ENCODE assay signal across 22 cellular contexts in the genomic region with DNA sequence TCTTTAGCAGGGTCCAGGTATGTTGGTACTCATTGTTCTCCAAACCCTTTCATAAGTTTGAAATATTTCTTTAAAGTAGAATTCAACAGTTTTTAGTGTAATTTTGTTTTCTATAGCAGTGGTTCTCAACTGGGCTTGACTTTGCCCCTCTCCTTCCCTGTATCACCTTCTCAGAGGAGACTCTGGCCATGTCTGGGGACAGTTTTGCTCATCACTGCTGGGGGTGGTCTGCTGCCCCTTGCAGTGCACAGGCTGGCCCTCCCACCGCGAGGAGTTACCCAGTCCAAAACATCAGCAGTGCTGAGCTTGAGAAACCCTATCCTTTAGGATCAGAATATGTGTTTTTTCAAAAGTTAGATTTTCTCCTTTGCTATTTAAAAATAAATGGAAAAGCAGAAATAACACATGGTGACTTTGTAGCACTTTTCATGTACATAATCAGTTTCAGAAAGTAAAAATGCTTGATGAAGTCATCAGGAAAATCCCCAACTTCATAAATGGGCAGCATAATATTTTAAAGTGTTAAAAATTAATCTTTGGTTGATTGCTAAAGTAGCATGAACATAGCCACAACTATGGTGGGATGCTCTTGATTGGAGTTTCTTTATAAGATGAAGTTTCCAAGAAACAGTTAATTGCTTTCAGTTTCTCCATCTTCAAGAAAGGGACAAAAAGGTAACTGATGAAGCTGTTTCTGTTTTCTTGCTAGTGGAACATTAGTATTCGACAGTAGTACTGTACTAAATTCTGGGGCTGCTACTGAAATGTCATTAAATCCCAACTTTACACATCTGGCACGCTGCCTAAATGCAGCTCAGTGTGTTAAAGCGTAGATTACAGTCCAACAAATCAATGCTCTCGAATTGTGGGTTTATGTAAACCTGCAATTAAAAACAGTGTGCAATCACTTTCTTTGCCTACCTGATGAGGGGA.
DNase-seq lines count a peak whose midpoint lies in the region; ATAC-seq, FAIRE-seq and TF ChIP-seq lines count a peak whose summit lies in the region.
"Had no signal": no experiment of that assay in that cellular context is flagged by ENCODE, and none has a peak within 500 bp of the region (broad histone marks: within the 10 kb centered on the region; RNA-seq: fewer than 3 reads in every experiment).

No MANE protein-coding gene starts in this region.

- in situ Hi-C loops in GM12878 (cut with MboI), result no loop called here

- H3K79me2 ChIP-seq in GM12878 (ENCODE audit: control insufficient read depth, insufficient read depth, low read length), result no peaks in the 10 kb centered on the region

- 0 out of 4 replicates have a peak, but pooled peaks of 1 of the 2 experiments have one; percentile 27 for TF ChIP-seq EP300 in GM12878 (IDR thresholded peaks at IDR 0.05; ENCODE audit: borderline replicate concordance in 1 of 2, control insufficient read depth in 1 of 2, low read depth in 2 of 2, low read length in 2 of 2)

- H3K27me3 ChIP-seq in GM12878 (replicated peaks in 1 of 2; ENCODE audit: control insufficient read depth in 2 of 2, insufficient read depth in 2 of 2, low read length in 1 of 2), result no peaks in the 10 kb centered on the region
- H3K27me3 ChIP-seq in CD8-positive, alpha-beta memory T cell (ENCODE audit: insufficient read depth, low read length, poor library complexity, severe bottlenecking), result no peaks in the 10 kb centered on the region
- H3K27me3 ChIP-seq: stomach had no signal

- H3K4me1 ChIP-seq in GM12878 (ENCODE audit: control insufficient read depth, insufficient read depth, low read length), result peaks cover 12% of the 10 kb centered on the region
- no peaks in the 10 kb centered on the region for H3K4me1 ChIP-seq in CD8-positive, alpha-beta memory T cell (ENCODE audit: insufficient read depth, low read length)
- H3K4me1 ChIP-seq: foreskin keratinocyte, psoas muscle, stomach had no signal

- SMC1A ChIA-PET in GM12878 (lab: Charles Lee; ENCODE audit: uncharacterized antibody, unreplicated experiment), result interaction anchor here (1.0 to 7.1 kb wide), 12 partner anchors 26 to 89 kb away, joined by 3 to 42 read pairs (median 5); no protein-coding TSS in a partner anchor

- CTCF ChIA-PET in activated CD8-positive, alpha-beta memory T cell treated with anti-CD3 and anti-CD28 coated beads, Interleukin-2, amount 10 ng/mL, durations not matched to agents 7 days and 5 days (lab: Charles Lee), result interaction anchor here (2.2 kb wide), 1 partner anchor 36 kb away, joined by 8 read pairs; no protein-coding TSS in a partner anchor
- CTCF ChIA-PET in GM12878 (lab: Yijun Ruan, JAX), result interaction anchor here (0.8 to 4.8 kb wide), 8 partner anchors 26 to 1027 kb away, joined by 3 to 16 read pairs (median 4); no protein-coding TSS in a partner anchor
- CTCF ChIA-PET in CD8-positive, alpha-beta memory T cell (lab: Charles Lee), result no interaction called here

- H3K36me3 Mint-ChIP-seq in activated CD8-positive, alpha-beta memory T cell treated with anti-CD3 and anti-CD28 coated beads, Interleukin-2, amount 10 ng/mL, durations not matched to agents 7 days and 5 days, result peaks cover 6% of the 10 kb centered on the region
- peaks cover 2 to 7% of the 10 kb centered on the region in 2 donors for H3K36me3 Mint-ChIP-seq in stimulated activated naive B cell treated with anti-CD40 and anti-IgM and Interleukin-4, amounts not matched to agents 10 μg/mL and 1 μg/mL and 100 μg/mL, for 72 hours
- H3K36me3 Mint-ChIP-seq in CD8-positive, alpha-beta memory T cell, result no peaks in the 10 kb centered on the region
- H3K36me3 Mint-ChIP-seq: CD4-positive, alpha-beta memory T cell had no signal

- peak overlapping the region; percentile 72 for H3K4me2 ChIP-seq in GM12878 (ENCODE audit: control insufficient read depth, insufficient read depth)

- no TSS peak for BruUV-seq in GM12878 (replicated peaks; lab: Mats Ljungman, UMichigan)

- no peaks in the 10 kb centered on the region for H4K20me1 ChIP-seq in GM12878 (ENCODE audit: control insufficient read depth, insufficient read depth)

- TF ChIP-seq RAD21 in GM12878 (IDR thresholded peaks at IDR 0.05; ENCODE audit: insufficient read depth, low read depth, low read length), result no peak

- H3K27ac Mint-ChIP-seq in activated CD8-positive, alpha-beta memory T cell treated with anti-CD3 and anti-CD28 coated beads, Interleukin-2, amount 10 ng/mL, durations not matched to agents 7 days and 5 days, result no peak overlapping the region
- H3K27ac Mint-ChIP-seq in stimulated activated naive B cell treated with anti-CD40 and anti-IgM and Interleukin-4, amounts not matched to agents 10 μg/mL and 1 μg/mL and 100 μg/mL, for 72 hours, result peak overlapping the region; percentile 59
- H3K27ac Mint-ChIP-seq in CD8-positive, alpha-beta memory T cell, result peak overlapping the region in 1 of 8 donors; percentile 20
- H3K27ac Mint-ChIP-seq: activated naive CD8-positive, alpha-beta T cell treated with anti-CD3 and anti-CD28 coated beads, Interleukin-2, amount 10 ng/mL, durations not matched to agents 7 days and 5 days; activated T-cell treated with anti-CD3 and anti-CD28 coated beads, Interleukin-2, amount 50 U/mL, for 24 hours; CD4-positive, alpha-beta memory T cell had no signal

- no peak for FAIRE-seq in GM12878 (lab: Jason Lieb, UNC)
- FAIRE-seq: endometrium, GM12891 had no signal

- ATAC-seq in activated CD8-positive, alpha-beta memory T cell treated with anti-CD3 and anti-CD28 coated beads, Interleukin-2, amount 10 ng/mL, durations not matched to agents 7 days and 5 days, result no peak
- ATAC-seq in HG02981 (IDR thresholded peaks at IDR 0.05; ENCODE audit: unreplicated experiment), result peak; percentile 45
- ATAC-seq in GM12878, result peak; percentile 82
- ATAC-seq in stimulated activated naive B cell treated with anti-CD40 and anti-IgM and Interleukin-4, amounts not matched to agents 10 μg/mL and 1 μg/mL and 100 μg/mL, for 72 hours (replicated peaks), result peak; percentile 70 to 72
- ATAC-seq in HG02884 (IDR thresholded peaks at IDR 0.05; ENCODE audit: unreplicated experiment), result no peak
- ATAC-seq: activated CD4-positive, CD25-positive, alpha-beta regulatory T cell treated with anti-CD3 and anti-CD28 coated beads, Interleukin-2, amount 50 U/mL, for 24 hours; foreskin keratinocyte; left ventricle myocardium superior; naive thymus-derived CD4-positive, alpha-beta T cell; psoas muscle had no signal

- H3K9ac ChIP-seq in GM12878 (ENCODE audit: control insufficient read depth, insufficient read depth, low read length), result no peak overlapping the region; the same call in 1 of the 2 replicates
- H3K9ac ChIP-seq: GM23248 had no signal

- peak; percentile 15 for DNase-seq in activated CD8-positive, alpha-beta memory T cell treated with anti-CD3 and anti-CD28 coated beads, Interleukin-2, amount 10 ng/mL, durations not matched to agents 7 days and 5 days
- no peak for DNase-seq in activated CD8-positive, alpha-beta memory T cell treated with anti-CD3 and anti-CD28 coated beads, Interleukin-2, amount 50 U/mL, for 4 hours
- DNase-seq in GM12878 (ENCODE audit: low read depth, low spot score) (peak; percentile 43), OCI-M2 (lab: John Stamatoyannopoulos, UW; ENCODE audit: unreplicated experiment) (no peak)
- DNase-seq in stimulated activated naive B cell treated with anti-CD40 and anti-IgM and Interleukin-4, amounts not matched to agents 10 μg/mL and 1 μg/mL and 100 μg/mL, for 72 hours, result no peak
- no peak for DNase-seq in CD8-positive, alpha-beta memory T cell
- DNase-seq: activated naive CD8-positive, alpha-beta T cell treated with anti-CD3 and anti-CD28 coated beads, Interleukin-2, amount 10 ng/mL, durations not matched to agents 7 days and 5 days; activated T-cell treated with anti-CD3 and anti-CD28 coated beads, Interleukin-2, amount 50 U/mL, for 24 hours; CD4-positive, alpha-beta memory T cell; EL; foreskin keratinocyte; GM23248; left ventricle myocardium superior; naive thymus-derived CD4-positive, alpha-beta T cell; psoas muscle; SHP77 treated with DMSO at 0.1 percent for 48 hours; stomach had no signal

- no peak overlapping the region for H3K4me3 ChIP-seq in GM12878
- no peak overlapping the region for H3K4me3 ChIP-seq in CD8-positive, alpha-beta memory T cell (ENCODE audit: low read length)
- H3K4me3 ChIP-seq: GM23248, psoas muscle, stomach had no signal

- intact Hi-C loops in GM12878 (cut with micrococcal nuclease; ENCODE audit: unreplicated experiment), result loop anchor here (2.0 kb wide), 1 partner anchor 27 kb away; no protein-coding TSS in a partner anchor

- no peak for TF ChIP-seq CTCF in GM12878 (IDR thresholded peaks at IDR 0.05 in 2 of 3, conservative IDR thresholded peaks at IDR 0.05 in 1 of 3; ENCODE audit: control insufficient read depth in 2 of 3, extremely low read depth in 1 of 3, insufficient read depth in 1 of 3, low read depth in 3 of 3, low read length in 3 of 3)

- H2AFZ ChIP-seq in GM12878 (ENCODE audit: control insufficient read depth, low read depth, low read length), result peak overlapping the region; percentile 47
- H2AFZ ChIP-seq: GM23248 had no signal

- H3K27me3 Mint-ChIP-seq in activated CD8-positive, alpha-beta memory T cell treated with anti-CD3 and anti-CD28 coated beads, Interleukin-2, amount 10 ng/mL, durations not matched to agents 7 days and 5 days, result peaks cover 2% of the 10 kb centered on the region
- peaks cover 13 to 22% of the 10 kb centered on the region in 2 donors for H3K27me3 Mint-ChIP-seq in stimulated activated naive B cell treated with anti-CD40 and anti-IgM and Interleukin-4, amounts not matched to agents 10 μg/mL and 1 μg/mL and 100 μg/mL, for 72 hours
- H3K27me3 Mint-ChIP-seq in CD8-positive, alpha-beta memory T cell, result peaks cover 0 to 3% of the 10 kb centered on the region in 2 donors
- H3K27me3 Mint-ChIP-seq: activated naive CD8-positive, alpha-beta T cell treated with anti-CD3 and anti-CD28 coated beads, Interleukin-2, amount 10 ng/mL, durations not matched to agents 7 days and 5 days; activated T-cell treated with anti-CD3 and anti-CD28 coated beads, Interleukin-2, amount 50 U/mL, for 24 hours; CD4-positive, alpha-beta memory T cell had no signal

- no peak overlapping the region for H3K4me3 Mint-ChIP-seq in activated CD8-positive, alpha-beta memory T cell treated with anti-CD3 and anti-CD28 coated beads, Interleukin-2, amount 10 ng/mL, durations not matched to agents 7 days and 5 days
- no peak overlapping the region for H3K4me3 Mint-ChIP-seq in stimulated activated naive B cell treated with anti-CD40 and anti-IgM and Interleukin-4, amounts not matched to agents 10 μg/mL and 1 μg/mL and 100 μg/mL, for 72 hours
- no peak overlapping the region for H3K4me3 Mint-ChIP-seq in CD8-positive, alpha-beta memory T cell
- H3K4me3 Mint-ChIP-seq: activated naive CD8-positive, alpha-beta T cell treated with anti-CD3 and anti-CD28 coated beads, Interleukin-2, amount 10 ng/mL, durations not matched to agents 7 days and 5 days; activated T-cell treated with anti-CD3 and anti-CD28 coated beads, Interleukin-2, amount 50 U/mL, for 24 hours; CD4-positive, alpha-beta memory T cell; naive thymus-derived CD4-positive, alpha-beta T cell had no signal

- POLR2A ChIA-PET in GM12878 (lab: Charles Lee), result interaction anchor here (0.5 to 1.9 kb wide), 7 partner anchors 26 to 68 kb away, joined by 3 to 9 read pairs (median 5); no protein-coding TSS in a partner anchor
- POLR2A ChIA-PET in CD8-positive, alpha-beta memory T cell (lab: Charles Lee), result no interaction called here

- peak overlapping the region; percentile 48 for H3K27ac ChIP-seq in GM12878 (ENCODE audit: control insufficient read depth, insufficient read depth)
- no peak overlapping the region for H3K27ac ChIP-seq in CD8-positive, alpha-beta memory T cell (ENCODE audit: low read depth, low read length)
- H3K27ac ChIP-seq: foreskin keratinocyte, GM23248, psoas muscle, stomach had no signal

- WGBS in GM12878 (ENCODE audit: insufficient coverage, insufficient replicate concordance, low lambda C conversion rate, missing lambda C conversion rate), result 74% methylated on average over 6 of the region's 6 CpGs

- H3K9me3 ChIP-seq in GM12878 (replicated peaks; ENCODE audit: control insufficient read depth, insufficient read depth, low read length), result no peaks in the 10 kb centered on the region; the same call in 2 of the 3 replicates
- H3K9me3 ChIP-seq in CD8-positive, alpha-beta memory T cell (ENCODE audit: low read length), result no peaks in the 10 kb centered on the region
- H3K9me3 ChIP-seq: psoas muscle, stomach had no signal

- H3K36me3 ChIP-seq in GM12878 (ENCODE audit: control insufficient read depth in 2 of 2, insufficient read depth in 2 of 2, low read length in 1 of 2), result no peaks in the 10 kb centered on the region
- H3K36me3 ChIP-seq in CD8-positive, alpha-beta memory T cell (ENCODE audit: insufficient read depth, low read length), result no peaks in the 10 kb centered on the region
- H3K36me3 ChIP-seq: stomach had no signal

- peaks cover 5% of the 10 kb centered on the region for H3K9me3 Mint-ChIP-seq in activated CD8-positive, alpha-beta memory T cell treated with anti-CD3 and anti-CD28 coated beads, Interleukin-2, amount 10 ng/mL, durations not matched to agents 7 days and 5 days (ENCODE audit: low read depth)
- H3K9me3 Mint-ChIP-seq in stimulated activated naive B cell treated with anti-CD40 and anti-IgM and Interleukin-4, amounts not matched to agents 10 μg/mL and 1 μg/mL and 100 μg/mL, for 72 hours, result peaks cover 4 to 5% of the 10 kb centered on the region in 2 donors
- H3K9me3 Mint-ChIP-seq in CD8-positive, alpha-beta memory T cell, result peaks cover 0 to 2% (median 0%) of the 10 kb centered on the region in 5 donors
- H3K9me3 Mint-ChIP-seq: activated T-cell treated with anti-CD3 and anti-CD28 coated beads, Interleukin-2, amount 50 U/mL, for 24 hours had no signal

- RAD21 ChIA-PET in GM12878 (lab: Charles Lee; ENCODE audit: unreplicated experiment), result interaction anchor here (0.9 to 4.5 kb wide), 10 partner anchors 9 to 97 kb away, joined by 3 to 24 read pairs (median 4); partner anchors contain the start of gene NETO2

- H3K4me1 Mint-ChIP-seq in activated CD8-positive, alpha-beta memory T cell treated with anti-CD3 and anti-CD28 coated beads, Interleukin-2, amount 10 ng/mL, durations not matched to agents 7 days and 5 days, result peaks cover 16% of the 10 kb centered on the region
- H3K4me1 Mint-ChIP-seq in stimulated activated naive B cell treated with anti-CD40 and anti-IgM and Interleukin-4, amounts not matched to agents 10 μg/mL and 1 μg/mL and 100 μg/mL, for 72 hours, result peaks cover 3 to 8% of the 10 kb centered on the region in 2 donors
- H3K4me1 Mint-ChIP-seq in CD8-positive, alpha-beta memory T cell, result peaks cover 5 to 6% (median 6%) of the 10 kb centered on the region in 3 donors

- no peak for TF ChIP-seq POLR2A in GM12878 (IDR thresholded peaks at IDR 0.05; ENCODE audit: low read depth, low read length)

Comparison
In these comparisons a context has a peak if more than half of its experiments do, and no peak if none do; other contexts are left out.
1. DNase-seq: peak in activated CD8-positive, alpha-beta memory T cell treated with anti-CD3 and anti-CD28 coated beads, Interleukin-2, amount 10 ng/mL, durations not matched to agents 7 days and 5 days (single experiment) and GM12878 (single experiment); none in activated CD8-positive, alpha-beta memory T cell treated with anti-CD3 and anti-CD28 coated beads, Interleukin-2, amount 50 U/mL, for 4 hours (single experiment), stimulated activated naive B cell treated with anti-CD40 and anti-IgM and Interleukin-4, amounts not matched to agents 10 μg/mL and 1 μg/mL and 100 μg/mL, for 72 hours (single experiment), CD8-positive, alpha-beta memory T cell (0 of 5) and OCI-M2 (single experiment).
2. ATAC-seq: peak in HG02981 (single experiment), GM12878 (single experiment) and stimulated activated naive B cell treated with anti-CD40 and anti-IgM and Interleukin-4, amounts not matched to agents 10 μg/mL and 1 μg/mL and 100 μg/mL, for 72 hours (2 of 2); none in activated CD8-positive, alpha-beta memory T cell treated with anti-CD3 and anti-CD28 coated beads, Interleukin-2, amount 10 ng/mL, durations not matched to agents 7 days and 5 days (single experiment) and HG02884 (single experiment).